In genomic region chr1:182952677-182953444, GRCh38 we compare ENCODE assay signal across 12 cellular contexts. TPM values are rescaled to one million over a fixed set of nuclear protein-coding genes. Genes with fewer than 3 reads are reported as not detected.
A peak's percentile ranks its signal among the peaks of the same experiment; 100 is the strongest.
DNase-seq lines count a peak whose midpoint lies in the region; ATAC-seq and TF ChIP-seq lines count a peak whose summit lies in the region.
"Had no signal": no experiment of that assay in that cellular context is flagged by ENCODE, and none has a peak within 500 bp of the region (broad histone marks: within the 10 kb centered on the region; RNA-seq: fewer than 3 reads in every experiment).

Gene SHCBP1L, minus strand, starts transcription at chr1:182953166. Its CDS starts 33 bp downstream, at chr1:182953133.

- H4K20me1 ChIP-seq in IMR-90 (ENCODE audit: insufficient read depth, low read length) = peaks cover 9% of the 10 kb centered on the region; the same call in 1 of the 2 replicates

- H3K36me3 ChIP-seq in IMR-90 (ENCODE audit: control insufficient read depth, insufficient read depth, low read length) = no peaks in the 10 kb centered on the region
- H3K36me3 ChIP-seq in left lung = no peaks in the 10 kb centered on the region
- H3K36me3 ChIP-seq in stomach = no peaks in the 10 kb centered on the region

- intact Hi-C loops in IMR-90 (cut with micrococcal nuclease) = no loop called here
- intact Hi-C loops in left lung (cut with DNase I) = no loop called here
- intact Hi-C loops in stomach (cut with DNase I; ENCODE audit: low total_unique reads) = no loop called here

- H3K27me3 ChIP-seq in IMR-90 (ENCODE audit: control insufficient read depth, insufficient read depth, low read length) (peaks cover 12% of the 10 kb centered on the region), left lung (peaks cover 17 to 41% of the 10 kb centered on the region in 2 donors), stomach (peaks cover 6 to 15% (median 12%) of the 10 kb centered on the region in 3 donors)

- in situ Hi-C loops in IMR-90 (cut with MboI; ENCODE audit: low sequenced_read_pairs) = loop anchor here (25.0 kb wide), 2 partner anchors 159 to 284 kb away; no protein-coding TSS in a partner anchor

- WGBS in IMR-90 (ENCODE audit: extremely low coverage in 2 of 2, insufficient read length in 1 of 2), 2 experiments = 45% methylated on average over 46 of the region's 79 CpGs; no CpG with 5 or more reads in 1 of the 2 experiments
- WGBS in stomach, 5 donors = 29 to 53% (median 37%) methylated on average over 37 to 79 of the region's 79 CpGs

- H2BK20ac ChIP-seq in IMR-90 (ENCODE audit: low read depth, low read length) = no peak within 1 kb of the TSS

- peaks cover 2% of the 10 kb centered on the region for H3K9me1 ChIP-seq in IMR-90 (ENCODE audit: insufficient read depth, low read length)

- H4K8ac ChIP-seq in IMR-90 (ENCODE audit: low read depth in 2 of 2, low read length in 2 of 2) = no peak within 1 kb of the TSS

- peak within 1 kb of the TSS; percentile 37; the same call in 1 of the 2 replicates for H3K23ac ChIP-seq in IMR-90 (ENCODE audit: low read depth, low read length)

- H2AK9ac ChIP-seq in IMR-90 (replicated peaks; ENCODE audit: low read depth, low read length, poor library complexity) = no peak within 1 kb of the TSS

- H3K9me3 ChIP-seq in IMR-90 (ENCODE audit: control insufficient read depth, insufficient read depth, low read length) (peaks cover 3% of the 10 kb centered on the region), left lung (no peaks in the 10 kb centered on the region), stomach (no peaks in the 10 kb centered on the region)

- BruUV-seq in IMR-90 (replicated peaks; lab: Mats Ljungman, UMichigan) = no TSS peak

- POLR2A ChIA-PET in IMR-90 (lab: Charles Lee; ENCODE audit: unreplicated experiment) = no interaction called here

- no peaks in the 10 kb centered on the region for H3K9me3 Mint-ChIP-seq in activated naive CD4-positive, alpha-beta T cell treated with anti-CD3 and anti-CD28 coated beads, Interleukin-2, amount 50 U/mL, for 72 hours

- no peak within 1 kb of the TSS for H2BK120ac ChIP-seq in IMR-90 (ENCODE audit: low read depth, low read length)

- H3K4ac ChIP-seq in IMR-90 (ENCODE audit: low read depth, low read length) = no peak within 1 kb of the TSS

- H3K36me3 Mint-ChIP-seq in activated naive CD4-positive, alpha-beta T cell treated with anti-CD3 and anti-CD28 coated beads, Interleukin-2, amount 50 U/mL, for 72 hours = no peaks in the 10 kb centered on the region

- no peak for ATAC-seq in IMR-90 (ENCODE audit: low read depth)
- ATAC-seq in left lung = peak; percentile 58
- no peak for ATAC-seq in activated naive CD4-positive, alpha-beta T cell treated with anti-CD3 and anti-CD28 coated beads, Interleukin-2, amount 50 U/mL, for 72 hours

- H2BK5ac ChIP-seq in IMR-90 (ENCODE audit: low read depth, low read length, poor library complexity, severe bottlenecking) = no peak within 1 kb of the TSS

- no peak within 1 kb of the TSS for H3K9ac ChIP-seq in IMR-90 (ENCODE audit: low read depth, low read length)

- dilution Hi-C loops in IMR-90 (cut with HindIII; ENCODE audit: low sequenced_read_pairs, unreplicated experiment) = no loop called here

- H3K18ac ChIP-seq in IMR-90 (ENCODE audit: low read depth, low read length) = no peak within 1 kb of the TSS

- H3K4me3 ChIP-seq in IMR-90 (ENCODE audit: insufficient read depth, low read depth, low read length) (no peak within 1 kb of the TSS), left lung (peak within 1 kb of the TSS in 1 of 2 donors; percentile 1), stomach (peak within 1 kb of the TSS; percentile 28 to 43 (median 33))

- H2BK15ac ChIP-seq in IMR-90 (ENCODE audit: low read depth, low read length) = no peak within 1 kb of the TSS

- TF ChIP-seq RAD21 in IMR-90 (IDR thresholded peaks at IDR 0.05; ENCODE audit: low read length) = no peak

- CTCF ChIA-PET in IMR-90 (lab: Yijun Ruan, JAX) = no interaction called here

- H3K27ac ChIP-seq in IMR-90 (ENCODE audit: insufficient read depth, low read length) (no peak within 1 kb of the TSS), left lung (no peak within 1 kb of the TSS), stomach (no peak within 1 kb of the TSS)

- H3K56ac ChIP-seq in IMR-90 (ENCODE audit: extremely low read depth, insufficient read depth, low read length) = no peak within 1 kb of the TSS

- TF ChIP-seq POLR2A in IMR-90 (IDR thresholded peaks at IDR 0.05; ENCODE audit: low read depth, low read length) (no peak), stomach (IDR thresholded peaks at IDR 0.05) (no peak)

- H3K79me1 ChIP-seq in IMR-90 (ENCODE audit: low read depth in 1 of 2, low read length in 2 of 2) = no peaks in the 10 kb centered on the region

- H3K4me1 ChIP-seq in IMR-90 (ENCODE audit: control insufficient read depth, insufficient read depth, low read length) (peaks cover 2% of the 10 kb centered on the region; the same call in 1 of the 2 replicates), left lung (no peaks in the 10 kb centered on the region), stomach (peaks cover 6 to 14% (median 8%) of the 10 kb centered on the region in 4 donors)

- TF ChIP-seq CTCF in IMR-90 (conservative IDR thresholded peaks at IDR 0.05; ENCODE audit: low read depth, low read length) (no peak), left lung (IDR thresholded peaks at IDR 0.05) (no peak), stomach (IDR thresholded peaks at IDR 0.05) (no peak)

- H4K5ac ChIP-seq in IMR-90 (ENCODE audit: low read depth, low read length) = no peak within 1 kb of the TSS; the same call in 1 of the 2 replicates

- no peak within 1 kb of the TSS for H3K14ac ChIP-seq in IMR-90 (replicated peaks; ENCODE audit: low read depth, low read length)

- H4K91ac ChIP-seq in IMR-90 (ENCODE audit: insufficient read depth, low read depth, low read length) = no peak within 1 kb of the TSS

- no peak for TF ChIP-seq EP300 in stomach (IDR thresholded peaks at IDR 0.05)

- peak within 1 kb of the TSS; percentile 57; the same call in 1 of the 2 replicates for H3K4me2 ChIP-seq in IMR-90 (ENCODE audit: low read depth, low read length)

- H3K27ac Mint-ChIP-seq in activated naive CD4-positive, alpha-beta T cell treated with anti-CD3 and anti-CD28 coated beads, Interleukin-2, amount 50 U/mL, for 72 hours = no peak within 1 kb of the TSS

- H2AFZ ChIP-seq in IMR-90 (replicated peaks; ENCODE audit: low read length, poor library complexity) = peak within 1 kb of the TSS; percentile 81

- DNase-seq in IMR-90 = no peak
- DNase-seq in dermis blood vessel endothelial cell = peak; percentile 36
- DNase-seq in left lung = peak in 1 of 2 donors; percentile 80
- DNase-seq in stomach = no peak
- DNase-seq in AG08396 (ENCODE audit: low spot score) = no peak
- DNase-seq in SW 1271 (lab: John Stamatoyannopoulos, UW) = no peak
- DNase-seq in activated naive CD4-positive, alpha-beta T cell treated with anti-CD3 and anti-CD28 coated beads, Interleukin-2, amount 50 U/mL, for 72 hours (ENCODE audit: low spot score in 2 of 2) = no peak
- DNase-seq in activated gamma-delta T cell treated with Interleukin-2 at 50 U/mL for 16 hours = no peak
- DNase-seq: activated naive CD4-positive, alpha-beta T cell treated with anti-CD3 and anti-CD28 coated beads, Interleukin-2, amount 50 U/mL, for 16 hours; effector CD4-positive, alpha-beta T cell; GOT3; NCI-H187 had no signal

- H2AK5ac ChIP-seq in IMR-90 (ENCODE audit: low read depth, low read length) = no peak within 1 kb of the TSS

TF ChIP-seq in IMR-90, 13 proteins besides CTCF, POLR2A, EP300 and RAD21:
- TF ChIP-seq RFX5 (IDR thresholded peaks at IDR 0.05; ENCODE audit: low read depth, low read length) (no peak), BHLHE40 (IDR thresholded peaks at IDR 0.05; ENCODE audit: low read depth, low read length) (no peak), MXI1 (IDR thresholded peaks at IDR 0.05; ENCODE audit: borderline replicate concordance, low read depth, low read length) (no peak), FOS (IDR thresholded peaks at IDR 0.05; ENCODE audit: low read depth, low read length) (no peak), SMC3 (IDR thresholded peaks at IDR 0.05; ENCODE audit: low read depth, low read length) (no peak), CEBPB (IDR thresholded peaks at IDR 0.05; ENCODE audit: low read depth, low read length) (no peak), MAZ (IDR thresholded peaks at IDR 0.05; ENCODE audit: borderline replicate concordance, low read depth, low read length) (no peak), NFE2L2 (IDR thresholded peaks at IDR 0.05; ENCODE audit: low read depth, low read length) (no peak), MAFK (IDR thresholded peaks at IDR 0.05; ENCODE audit: low read depth, low read length) (no peak), USF2 (IDR thresholded peaks at IDR 0.05; ENCODE audit: low read depth, low read length) (no peak)

RNA-seq across cellular contexts. Expression of gene SHCBP1L, which starts in this region (rescaled TPM):
- total RNA-seq in IMR-90 (2012; rRNA removed) (not detected in 2 replicates), dermis blood vessel endothelial cell (under 0.01 TPM in 1 of 2 replicates, not detected in the other), left lung (not detected), stomach (not detected)
- polyA plus RNA-seq in IMR-90 (2012; rRNA removed) (not detected in 2 replicates), stomach (not detected)
- polyA plus RNA-seq in IMR-90 (2012; cell fraction: cytosol; rRNA removed) = not detected in 2 replicates
- polyA plus RNA-seq in IMR-90 (2012; cell fraction: nucleus; rRNA removed; ENCODE audit: low replicate concordance) = not detected in 2 replicates
- not detected for total RNA-seq in activated naive CD4-positive, alpha-beta T cell treated with anti-CD3 and anti-CD28 coated beads, Interleukin-2, amount 50 U/mL, for 72 hours

Comparison
In these comparisons a context has a peak if more than half of its experiments do, and no peak if none do; other contexts are left out.
1. Peak in DNase-seq in dermis blood vessel endothelial cell; RNA of the gene not detected or under 1 TPM.
2. Peak in ATAC-seq in left lung; RNA of the gene not detected or under 1 TPM.